In the genomic region with DNA sequence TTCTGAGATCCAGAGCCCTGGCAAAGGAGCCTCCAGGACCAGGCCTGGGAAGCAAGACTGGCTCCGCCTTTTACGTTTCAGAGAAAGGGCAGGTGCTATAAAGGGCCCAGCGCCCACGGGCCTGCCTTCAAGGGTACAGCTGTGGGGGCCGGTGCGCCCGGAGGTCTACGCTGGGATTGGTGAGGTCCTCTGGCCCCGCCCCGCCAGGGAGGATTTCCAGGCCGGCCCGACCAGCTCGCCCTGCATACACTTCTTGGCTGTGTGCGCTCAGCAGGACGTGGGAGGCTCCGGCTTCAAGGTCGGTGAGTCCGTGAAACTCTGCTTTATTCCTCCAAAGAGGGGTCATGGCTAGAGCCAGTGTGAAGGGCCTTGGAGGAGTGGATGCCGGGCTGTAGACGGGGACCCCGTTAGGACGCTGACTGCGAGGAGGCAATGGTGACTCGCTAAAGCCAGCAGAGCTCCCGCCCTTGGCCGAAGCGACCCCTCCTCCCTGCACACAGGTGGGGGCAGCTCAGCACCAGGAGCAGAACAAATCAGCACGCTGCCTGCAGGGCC, we compare ENCODE assay signal across 1 cellular context.
TF ChIP-seq lines count a peak whose summit lies in the region.

A gene (plus strand): TSS at position 243 of the 555 bp plus-strand sequence. CDS start 17,811 bp downstream, outside the sequence.

TF ChIP-seq in WTC11, 78 proteins besides CTCF, POLR2A, EP300 and RAD21 (continued from another document):
- TF ChIP-seq SOX15 (CRISPR knock-in tag; IDR thresholded peaks at IDR 0.05) (no peak), RELA (CRISPR knock-in tag; IDR thresholded peaks at IDR 0.05; ENCODE audit: borderline replicate concordance) (no peak), SMAD3 (CRISPR knock-in tag; IDR thresholded peaks at IDR 0.05; ENCODE audit: borderline replicate concordance) (no peak), CREM (CRISPR knock-in tag; IDR thresholded peaks at IDR 0.05) (0 out of 2 replicates have a peak, but pooled peaks have one; percentile 43), TCF7 (CRISPR knock-in tag; IDR thresholded peaks at IDR 0.05; ENCODE audit: low read depth) (no peak), ZNF396 (CRISPR knock-in tag; IDR thresholded peaks at IDR 0.05; ENCODE audit: borderline replicate concordance) (no peak), TEAD4 (CRISPR knock-in tag; IDR thresholded peaks at IDR 0.05) (no peak), JUN (CRISPR knock-in tag; IDR thresholded peaks at IDR 0.05) (no peak), ZNF671 (CRISPR knock-in tag; IDR thresholded peaks at IDR 0.05) (no peak), ZNF263 (CRISPR knock-in tag; IDR thresholded peaks at IDR 0.05; ENCODE audit: low read depth) (no peak), NFATC4 (CRISPR knock-in tag; IDR thresholded peaks at IDR 0.05) (no peak), ELF4 (CRISPR knock-in tag; IDR thresholded peaks at IDR 0.05; ENCODE audit: low read depth) (no peak), TP53 (CRISPR knock-in tag; IDR thresholded peaks at IDR 0.05) (0 out of 2 replicates have a peak, but pooled peaks have one; percentile 82), MXD4 (CRISPR knock-in tag; IDR thresholded peaks at IDR 0.05; ENCODE audit: borderline replicate concordance) (no peak), ZNF219 (CRISPR knock-in tag; IDR thresholded peaks at IDR 0.05; ENCODE audit: borderline replicate concordance) (no peak), ZNF423 (CRISPR knock-in tag; IDR thresholded peaks at IDR 0.05) (no peak)
- TF ChIP-seq, protein P1, sequence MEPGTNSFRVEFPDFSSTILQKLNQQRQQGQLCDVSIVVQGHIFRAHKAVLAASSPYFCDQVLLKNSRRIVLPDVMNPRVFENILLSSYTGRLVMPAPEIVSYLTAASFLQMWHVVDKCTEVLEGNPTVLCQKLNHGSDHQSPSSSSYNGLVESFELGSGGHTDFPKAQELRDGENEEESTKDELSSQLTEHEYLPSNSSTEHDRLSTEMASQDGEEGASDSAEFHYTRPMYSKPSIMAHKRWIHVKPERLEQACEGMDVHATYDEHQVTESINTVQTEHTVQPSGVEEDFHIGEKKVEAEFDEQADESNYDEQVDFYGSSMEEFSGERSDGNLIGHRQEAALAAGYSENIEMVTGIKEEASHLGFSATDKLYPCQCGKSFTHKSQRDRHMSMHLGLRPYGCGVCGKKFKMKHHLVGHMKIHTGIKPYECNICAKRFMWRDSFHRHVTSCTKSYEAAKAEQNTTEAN (CRISPR knock-in tag; IDR thresholded peaks at IDR 0.05) = no peak
- TF ChIP-seq, protein P2, sequence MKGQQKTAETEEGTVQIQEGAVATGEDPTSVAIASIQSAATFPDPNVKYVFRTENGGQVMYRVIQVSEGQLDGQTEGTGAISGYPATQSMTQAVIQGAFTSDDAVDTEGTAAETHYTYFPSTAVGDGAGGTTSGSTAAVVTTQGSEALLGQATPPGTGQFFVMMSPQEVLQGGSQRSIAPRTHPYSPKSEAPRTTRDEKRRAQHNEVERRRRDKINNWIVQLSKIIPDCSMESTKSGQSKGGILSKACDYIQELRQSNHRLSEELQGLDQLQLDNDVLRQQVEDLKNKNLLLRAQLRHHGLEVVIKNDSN (CRISPR knock-in tag; IDR thresholded peaks at IDR 0.05) = no peak
- TF ChIP-seq, protein P3, sequence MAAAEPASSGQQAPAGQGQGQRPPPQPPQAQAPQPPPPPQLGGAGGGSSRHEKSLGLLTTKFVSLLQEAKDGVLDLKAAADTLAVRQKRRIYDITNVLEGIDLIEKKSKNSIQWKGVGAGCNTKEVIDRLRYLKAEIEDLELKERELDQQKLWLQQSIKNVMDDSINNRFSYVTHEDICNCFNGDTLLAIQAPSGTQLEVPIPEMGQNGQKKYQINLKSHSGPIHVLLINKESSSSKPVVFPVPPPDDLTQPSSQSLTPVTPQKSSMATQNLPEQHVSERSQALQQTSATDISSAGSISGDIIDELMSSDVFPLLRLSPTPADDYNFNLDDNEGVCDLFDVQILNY (CRISPR knock-in tag; IDR thresholded peaks at IDR 0.05) = 0 out of 2 replicates have a peak, but pooled peaks have one; percentile 54
- TF ChIP-seq, protein P4, sequence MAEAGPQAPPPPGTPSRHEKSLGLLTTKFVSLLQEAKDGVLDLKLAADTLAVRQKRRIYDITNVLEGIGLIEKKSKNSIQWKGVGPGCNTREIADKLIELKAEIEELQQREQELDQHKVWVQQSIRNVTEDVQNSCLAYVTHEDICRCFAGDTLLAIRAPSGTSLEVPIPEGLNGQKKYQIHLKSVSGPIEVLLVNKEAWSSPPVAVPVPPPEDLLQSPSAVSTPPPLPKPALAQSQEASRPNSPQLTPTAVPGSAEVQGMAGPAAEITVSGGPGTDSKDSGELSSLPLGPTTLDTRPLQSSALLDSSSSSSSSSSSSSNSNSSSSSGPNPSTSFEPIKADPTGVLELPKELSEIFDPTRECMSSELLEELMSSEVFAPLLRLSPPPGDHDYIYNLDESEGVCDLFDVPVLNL (CRISPR knock-in tag; IDR thresholded peaks at IDR 0.05; ENCODE audit: borderline replicate concordance, low read depth) = no peak
- TF ChIP-seq, protein P5, sequence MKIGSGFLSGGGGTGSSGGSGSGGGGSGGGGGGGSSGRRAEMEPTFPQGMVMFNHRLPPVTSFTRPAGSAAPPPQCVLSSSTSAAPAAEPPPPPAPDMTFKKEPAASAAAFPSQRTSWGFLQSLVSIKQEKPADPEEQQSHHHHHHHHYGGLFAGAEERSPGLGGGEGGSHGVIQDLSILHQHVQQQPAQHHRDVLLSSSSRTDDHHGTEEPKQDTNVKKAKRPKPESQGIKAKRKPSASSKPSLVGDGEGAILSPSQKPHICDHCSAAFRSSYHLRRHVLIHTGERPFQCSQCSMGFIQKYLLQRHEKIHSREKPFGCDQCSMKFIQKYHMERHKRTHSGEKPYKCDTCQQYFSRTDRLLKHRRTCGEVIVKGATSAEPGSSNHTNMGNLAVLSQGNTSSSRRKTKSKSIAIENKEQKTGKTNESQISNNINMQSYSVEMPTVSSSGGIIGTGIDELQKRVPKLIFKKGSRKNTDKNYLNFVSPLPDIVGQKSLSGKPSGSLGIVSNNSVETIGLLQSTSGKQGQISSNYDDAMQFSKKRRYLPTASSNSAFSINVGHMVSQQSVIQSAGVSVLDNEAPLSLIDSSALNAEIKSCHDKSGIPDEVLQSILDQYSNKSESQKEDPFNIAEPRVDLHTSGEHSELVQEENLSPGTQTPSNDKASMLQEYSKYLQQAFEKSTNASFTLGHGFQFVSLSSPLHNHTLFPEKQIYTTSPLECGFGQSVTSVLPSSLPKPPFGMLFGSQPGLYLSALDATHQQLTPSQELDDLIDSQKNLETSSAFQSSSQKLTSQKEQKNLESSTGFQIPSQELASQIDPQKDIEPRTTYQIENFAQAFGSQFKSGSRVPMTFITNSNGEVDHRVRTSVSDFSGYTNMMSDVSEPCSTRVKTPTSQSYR (CRISPR knock-in tag; IDR thresholded peaks at IDR 0.05) = no peak
- TF ChIP-seq, protein P6, sequence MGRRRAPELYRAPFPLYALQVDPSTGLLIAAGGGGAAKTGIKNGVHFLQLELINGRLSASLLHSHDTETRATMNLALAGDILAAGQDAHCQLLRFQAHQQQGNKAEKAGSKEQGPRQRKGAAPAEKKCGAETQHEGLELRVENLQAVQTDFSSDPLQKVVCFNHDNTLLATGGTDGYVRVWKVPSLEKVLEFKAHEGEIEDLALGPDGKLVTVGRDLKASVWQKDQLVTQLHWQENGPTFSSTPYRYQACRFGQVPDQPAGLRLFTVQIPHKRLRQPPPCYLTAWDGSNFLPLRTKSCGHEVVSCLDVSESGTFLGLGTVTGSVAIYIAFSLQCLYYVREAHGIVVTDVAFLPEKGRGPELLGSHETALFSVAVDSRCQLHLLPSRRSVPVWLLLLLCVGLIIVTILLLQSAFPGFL (CRISPR knock-in tag; IDR thresholded peaks at IDR 0.05; ENCODE audit: borderline replicate concordance) = no peak
- TF ChIP-seq, protein P7, sequence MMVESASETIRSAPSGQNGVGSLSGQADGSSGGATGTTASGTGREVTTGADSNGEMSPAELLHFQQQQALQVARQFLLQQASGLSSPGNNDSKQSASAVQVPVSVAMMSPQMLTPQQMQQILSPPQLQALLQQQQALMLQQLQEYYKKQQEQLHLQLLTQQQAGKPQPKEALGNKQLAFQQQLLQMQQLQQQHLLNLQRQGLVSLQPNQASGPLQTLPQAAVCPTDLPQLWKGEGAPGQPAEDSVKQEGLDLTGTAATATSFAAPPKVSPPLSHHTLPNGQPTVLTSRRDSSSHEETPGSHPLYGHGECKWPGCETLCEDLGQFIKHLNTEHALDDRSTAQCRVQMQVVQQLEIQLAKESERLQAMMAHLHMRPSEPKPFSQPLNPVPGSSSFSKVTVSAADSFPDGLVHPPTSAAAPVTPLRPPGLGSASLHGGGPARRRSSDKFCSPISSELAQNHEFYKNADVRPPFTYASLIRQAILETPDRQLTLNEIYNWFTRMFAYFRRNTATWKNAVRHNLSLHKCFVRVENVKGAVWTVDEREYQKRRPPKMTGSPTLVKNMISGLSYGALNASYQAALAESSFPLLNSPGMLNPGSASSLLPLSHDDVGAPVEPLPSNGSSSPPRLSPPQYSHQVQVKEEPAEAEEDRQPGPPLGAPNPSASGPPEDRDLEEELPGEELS (CRISPR knock-in tag; IDR thresholded peaks at IDR 0.05) = no peak
- TF ChIP-seq, protein P8, sequence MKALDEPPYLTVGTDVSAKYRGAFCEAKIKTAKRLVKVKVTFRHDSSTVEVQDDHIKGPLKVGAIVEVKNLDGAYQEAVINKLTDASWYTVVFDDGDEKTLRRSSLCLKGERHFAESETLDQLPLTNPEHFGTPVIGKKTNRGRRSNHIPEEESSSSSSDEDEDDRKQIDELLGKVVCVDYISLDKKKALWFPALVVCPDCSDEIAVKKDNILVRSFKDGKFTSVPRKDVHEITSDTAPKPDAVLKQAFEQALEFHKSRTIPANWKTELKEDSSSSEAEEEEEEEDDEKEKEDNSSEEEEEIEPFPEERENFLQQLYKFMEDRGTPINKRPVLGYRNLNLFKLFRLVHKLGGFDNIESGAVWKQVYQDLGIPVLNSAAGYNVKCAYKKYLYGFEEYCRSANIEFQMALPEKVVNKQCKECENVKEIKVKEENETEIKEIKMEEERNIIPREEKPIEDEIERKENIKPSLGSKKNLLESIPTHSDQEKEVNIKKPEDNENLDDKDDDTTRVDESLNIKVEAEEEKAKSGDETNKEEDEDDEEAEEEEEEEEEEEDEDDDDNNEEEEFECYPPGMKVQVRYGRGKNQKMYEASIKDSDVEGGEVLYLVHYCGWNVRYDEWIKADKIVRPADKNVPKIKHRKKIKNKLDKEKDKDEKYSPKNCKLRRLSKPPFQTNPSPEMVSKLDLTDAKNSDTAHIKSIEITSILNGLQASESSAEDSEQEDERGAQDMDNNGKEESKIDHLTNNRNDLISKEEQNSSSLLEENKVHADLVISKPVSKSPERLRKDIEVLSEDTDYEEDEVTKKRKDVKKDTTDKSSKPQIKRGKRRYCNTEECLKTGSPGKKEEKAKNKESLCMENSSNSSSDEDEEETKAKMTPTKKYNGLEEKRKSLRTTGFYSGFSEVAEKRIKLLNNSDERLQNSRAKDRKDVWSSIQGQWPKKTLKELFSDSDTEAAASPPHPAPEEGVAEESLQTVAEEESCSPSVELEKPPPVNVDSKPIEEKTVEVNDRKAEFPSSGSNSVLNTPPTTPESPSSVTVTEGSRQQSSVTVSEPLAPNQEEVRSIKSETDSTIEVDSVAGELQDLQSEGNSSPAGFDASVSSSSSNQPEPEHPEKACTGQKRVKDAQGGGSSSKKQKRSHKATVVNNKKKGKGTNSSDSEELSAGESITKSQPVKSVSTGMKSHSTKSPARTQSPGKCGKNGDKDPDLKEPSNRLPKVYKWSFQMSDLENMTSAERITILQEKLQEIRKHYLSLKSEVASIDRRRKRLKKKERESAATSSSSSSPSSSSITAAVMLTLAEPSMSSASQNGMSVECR (CRISPR knock-in tag; IDR thresholded peaks at IDR 0.05; ENCODE audit: borderline replicate concordance) = 0 out of 2 replicates have a peak, but pooled peaks have one; percentile 62
